Comparison of ENCODE assay signal across 16 cellular contexts in genomic region chr1:76292418-76293184, GRCh38.
DNase-seq lines count a peak whose midpoint lies in the region; ATAC-seq and TF ChIP-seq lines count a peak whose summit lies in the region.
"Had no signal": no experiment of that assay in that cellular context is flagged by ENCODE, and none has a peak within 500 bp of the region (broad histone marks: within the 10 kb centered on the region; RNA-seq: fewer than 3 reads in every experiment).

No MANE protein-coding gene starts in this region.

- H3K27me3 ChIP-seq in DOHH2 (ENCODE audit: control insufficient read depth, low read length) = no peaks in the 10 kb centered on the region
- no peaks in the 10 kb centered on the region for H3K27me3 ChIP-seq in suprapubic skin
- H3K27me3 ChIP-seq: uterus had no signal

- 90% methylated on average over 2 of the region's 2 CpGs for WGBS in suprapubic skin

- no peaks in the 10 kb centered on the region for H3K9me2 ChIP-seq in DOHH2 (replicated peaks; ENCODE audit: control insufficient read depth, low read length)

- no peak for TF ChIP-seq POLR2A in suprapubic skin (IDR thresholded peaks at IDR 0.05)

- H3K4me3 Mint-ChIP-seq in activated T-helper 2 cell treated with anti-CD3 and anti-CD28 coated beads, Interferon-gamma antibody, Interleukin-2, Interleukin-4, amounts not matched to agents 10 μg/mL and 5 μg/mL and 100 μg/mL, durations not matched to agents 14 hours and 24 hours and 36 hours (ENCODE audit: low read depth) = no peak overlapping the region
- H3K4me3 Mint-ChIP-seq: CD14-positive monocyte, WTC11 had no signal

- TF ChIP-seq CTCF in DOHH2 (IDR thresholded peaks at IDR 0.05; ENCODE audit: low read depth, low read length, poor library complexity, severe bottlenecking) = no peak
- no peak for TF ChIP-seq CTCF in suprapubic skin (IDR thresholded peaks at IDR 0.05)

- H3K9me3 ChIP-seq in DOHH2 (ENCODE audit: control insufficient read depth, insufficient read depth, low read length) (no peaks in the 10 kb centered on the region), suprapubic skin (no peaks in the 10 kb centered on the region)
- H3K9me3 ChIP-seq: prostate gland, uterus had no signal

- H3K27ac Mint-ChIP-seq in activated T-helper 2 cell treated with anti-CD3 and anti-CD28 coated beads, Interferon-gamma antibody, Interleukin-2, Interleukin-4, amounts not matched to agents 10 μg/mL and 5 μg/mL and 100 μg/mL, durations not matched to agents 14 hours and 24 hours and 36 hours = peak overlapping the region; percentile 7
- H3K27ac Mint-ChIP-seq: CD14-positive monocyte, WTC11 had no signal

- H3K4me1 ChIP-seq in DOHH2 (ENCODE audit: control insufficient read depth, low read length) (peaks cover 45% of the 10 kb centered on the region), suprapubic skin (no peaks in the 10 kb centered on the region)
- H3K4me1 ChIP-seq: prostate gland, uterus had no signal

- no peak for DNase-seq in activated T-helper 2 cell treated with anti-CD3 and anti-CD28 coated beads, Interferon-gamma antibody, Interleukin-2, Interleukin-4, amounts not matched to agents 10 μg/mL and 5 μg/mL and 100 μg/mL, durations not matched to agents 14 hours and 24 hours and 36 hours (ENCODE audit: low spot score)
- DNase-seq in T-helper 9 cell (no peak), NCI-H345 (lab: John Stamatoyannopoulos, UW) (no peak), suprapubic skin (ENCODE audit: low spot score in 2 of 2) (no peak), NOMO-1 treated with dmso at 0.1 percent for 144 hours (lab: John Stamatoyannopoulos, UW; ENCODE audit: unreplicated experiment) (no peak)
- DNase-seq: midbrain, SHP77, uterus had no signal

- H3K27ac ChIP-seq in DOHH2 (ENCODE audit: low read depth, low read length) (peak overlapping the region; percentile 72; the same call in 1 of the 2 replicates), suprapubic skin (no peak overlapping the region)
- H3K27ac ChIP-seq: KMS-11, prostate gland, uterus had no signal

- H3K27me3 Mint-ChIP-seq in activated T-helper 2 cell treated with anti-CD3 and anti-CD28 coated beads, Interferon-gamma antibody, Interleukin-2, Interleukin-4, amounts not matched to agents 10 μg/mL and 5 μg/mL and 100 μg/mL, durations not matched to agents 14 hours and 24 hours and 36 hours (ENCODE audit: low read depth) = no peaks in the 10 kb centered on the region

- ATAC-seq in GM19467 (IDR thresholded peaks at IDR 0.05; ENCODE audit: unreplicated experiment) = peak; percentile 68
- ATAC-seq in HG03108 (IDR thresholded peaks at IDR 0.05; ENCODE audit: unreplicated experiment) = peak; percentile 71
- ATAC-seq: HCT116, WTC11 had no signal

- no peaks in the 10 kb centered on the region for H4K20me1 ChIP-seq in DOHH2 (ENCODE audit: control insufficient read depth, insufficient read depth, low read depth, low read length)

- no peak overlapping the region for H3K4me2 ChIP-seq in DOHH2 (ENCODE audit: low read length)
- H3K4me2 ChIP-seq: KMS-11 had no signal

- no peak overlapping the region for H3K4me3 ChIP-seq in DOHH2 (ENCODE audit: low read length)
- no peak overlapping the region for H3K4me3 ChIP-seq in suprapubic skin
- H3K4me3 ChIP-seq: prostate gland, uterus had no signal

- intact Hi-C loops in activated T-helper 2 cell treated with anti-CD3 and anti-CD28 coated beads, Interferon-gamma antibody, Interleukin-2, Interleukin-4, amounts not matched to agents 10 μg/mL and 5 μg/mL and 100 μg/mL, durations not matched to agents 14 hours and 24 hours and 36 hours (cut with micrococcal nuclease) = loop anchor here (5.0 to 10.0 kb wide), 4 partner anchors 35 to 268 kb away; no protein-coding TSS in a partner anchor

- H3F3A ChIP-seq in DOHH2 (ENCODE audit: control insufficient read depth, insufficient read depth) = peaks cover 3% of the 10 kb centered on the region; the same call in 1 of the 2 replicates

- no peaks in the 10 kb centered on the region for H3K36me3 Mint-ChIP-seq in activated T-helper 2 cell treated with anti-CD3 and anti-CD28 coated beads, Interferon-gamma antibody, Interleukin-2, Interleukin-4, amounts not matched to agents 10 μg/mL and 5 μg/mL and 100 μg/mL, durations not matched to agents 14 hours and 24 hours and 36 hours (ENCODE audit: low read depth)
- H3K36me3 Mint-ChIP-seq: CD14-positive monocyte, WTC11 had no signal

- no peak for TF ChIP-seq EP300 in suprapubic skin (IDR thresholded peaks at IDR 0.05)

- peaks cover 59% of the 10 kb centered on the region for H3K4me1 Mint-ChIP-seq in activated T-helper 2 cell treated with anti-CD3 and anti-CD28 coated beads, Interferon-gamma antibody, Interleukin-2, Interleukin-4, amounts not matched to agents 10 μg/mL and 5 μg/mL and 100 μg/mL, durations not matched to agents 14 hours and 24 hours and 36 hours (ENCODE audit: low read depth)

- no peaks in the 10 kb centered on the region for H3K79me2 ChIP-seq in DOHH2 (ENCODE audit: control insufficient read depth, low read length)

- no peaks in the 10 kb centered on the region for H3K9me3 Mint-ChIP-seq in activated T-helper 2 cell treated with anti-CD3 and anti-CD28 coated beads, Interferon-gamma antibody, Interleukin-2, Interleukin-4, amounts not matched to agents 10 μg/mL and 5 μg/mL and 100 μg/mL, durations not matched to agents 14 hours and 24 hours and 36 hours
- H3K9me3 Mint-ChIP-seq: CD14-positive monocyte had no signal

- H3K36me3 ChIP-seq in DOHH2 (ENCODE audit: control insufficient read depth, low read length) (no peaks in the 10 kb centered on the region), suprapubic skin (no peaks in the 10 kb centered on the region)
- H3K36me3 ChIP-seq: prostate gland, uterus had no signal
